Comparison of ENCODE assay signal across 1 cellular context in the genomic region with DNA sequence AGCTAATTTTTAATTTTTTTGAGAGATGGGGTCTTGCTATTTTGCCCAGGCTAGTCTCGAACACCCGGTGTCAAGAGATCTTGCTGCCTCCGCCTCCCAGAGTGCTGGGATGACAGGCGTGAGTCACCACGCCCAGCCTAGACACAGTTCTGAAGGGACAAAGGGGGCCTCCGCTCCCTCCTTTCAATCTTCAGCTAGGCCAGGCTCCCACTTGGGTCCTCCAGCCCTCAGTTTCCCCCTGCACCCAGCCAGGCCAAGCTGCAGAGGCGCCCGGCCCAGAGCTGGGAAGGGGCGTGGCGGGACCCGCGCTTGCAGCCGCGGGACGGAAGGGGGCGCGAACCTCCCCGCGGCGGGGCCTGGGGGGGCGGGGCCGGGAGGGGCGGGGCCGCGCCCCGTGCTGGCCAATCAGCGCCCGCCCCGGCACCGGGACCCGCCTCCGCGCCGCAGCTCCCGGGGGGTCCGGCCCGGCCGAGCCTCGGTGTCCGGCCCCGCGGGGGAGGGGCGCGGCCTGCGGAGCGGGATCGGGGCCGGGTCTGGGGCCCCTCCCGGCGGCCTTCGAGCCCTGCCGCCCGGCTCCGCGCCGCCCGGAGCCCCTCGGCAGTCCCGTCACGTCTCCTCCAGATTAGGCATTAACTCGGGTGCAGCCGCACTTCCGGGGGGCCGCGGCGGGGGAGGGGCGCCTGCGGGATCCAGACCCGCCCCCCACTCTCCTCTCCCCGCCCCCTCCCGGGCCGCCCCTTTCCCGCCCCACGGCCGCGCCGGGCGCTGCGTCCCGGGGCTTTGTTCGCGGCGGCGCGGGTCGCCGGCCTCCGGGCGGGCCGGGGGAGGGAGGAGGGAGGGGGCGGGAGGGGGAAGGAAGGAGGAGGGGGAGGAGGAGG.
TF ChIP-seq lines count a peak whose summit lies in the region.

No MANE protein-coding gene starts in this region.

TF ChIP-seq in K562, 482 proteins besides CTCF, POLR2A, EP300 and RAD21 (continued from another document and continues in another):
- TF ChIP-seq, protein P1, sequence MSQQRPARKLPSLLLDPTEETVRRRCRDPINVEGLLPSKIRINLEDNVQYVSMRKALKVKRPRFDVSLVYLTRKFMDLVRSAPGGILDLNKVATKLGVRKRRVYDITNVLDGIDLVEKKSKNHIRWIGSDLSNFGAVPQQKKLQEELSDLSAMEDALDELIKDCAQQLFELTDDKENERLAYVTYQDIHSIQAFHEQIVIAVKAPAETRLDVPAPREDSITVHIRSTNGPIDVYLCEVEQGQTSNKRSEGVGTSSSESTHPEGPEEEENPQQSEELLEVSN (IDR thresholded peaks at IDR 0.05; ENCODE audit: borderline replicate concordance in 1 of 2, extremely low read depth in 1 of 2, insufficient read depth in 1 of 2, insufficient read length in 1 of 2, low read depth in 1 of 2, low read length in 1 of 2, poor library complexity in 1 of 2, severe bottlenecking in 1 of 2): peak in 1 of 2 experiments; percentile 60
- TF ChIP-seq CCNT2 (IDR thresholded peaks at IDR 0.05; ENCODE audit: borderline replicate concordance, extremely low read depth, insufficient read length, low read depth, low read length) (peak; percentile 63), ELF1 (tag; IDR thresholded peaks at IDR 0.05) (peak; percentile 91), PHB (CRISPR knock-in tag; IDR thresholded peaks at IDR 0.05) (no peak), OTX1 (CRISPR knock-in tag; IDR thresholded peaks at IDR 0.05) (0 out of 2 replicates have a peak, but pooled peaks have one; percentile 5), ZNF165 (CRISPR knock-in tag; IDR thresholded peaks at IDR 0.05; ENCODE audit: borderline replicate concordance) (0 out of 2 replicates have a peak, but pooled peaks have one; percentile 33), NCOA6 (IDR thresholded peaks at IDR 0.05) (no peak), BCL6 (CRISPR knock-in tag; IDR thresholded peaks at IDR 0.05) (no peak), ZNF444 (CRISPR knock-in tag; IDR thresholded peaks at IDR 0.05) (no peak), PPARD (CRISPR knock-in tag; IDR thresholded peaks at IDR 0.05) (no peak), HCFC1 (IDR thresholded peaks at IDR 0.05; ENCODE audit: low read depth, low read length) (no peak), CBFA2T3 (IDR thresholded peaks at IDR 0.05) (no peak), MCM3 (IDR thresholded peaks at IDR 0.05) (no peak), CAMTA2 (CRISPR knock-in tag; conservative IDR thresholded peaks at IDR 0.05) (no peak), ARID1B (IDR thresholded peaks at IDR 0.05) (no peak), ZNF75A (CRISPR knock-in tag; IDR thresholded peaks at IDR 0.05) (no peak), ZC3H4 (CRISPR knock-in tag; IDR thresholded peaks at IDR 0.05; ENCODE audit: borderline replicate concordance) (no peak), HDAC2 (IDR thresholded peaks at IDR 0.05) (peak; percentile 66; the same call in 1 of the 2 replicates), CBX3 (IDR thresholded peaks at IDR 0.05; ENCODE audit: borderline replicate concordance in 1 of 2, low read length in 2 of 2) (peak in 1 of 2 experiments; percentile 64; a peak in 1 of 3 replicates), NCOA2 (IDR thresholded peaks at IDR 0.05; ENCODE audit: partially characterized antibody in 2 of 2) (no peak), SMARCE1 (IDR thresholded peaks at IDR 0.05) (no peak), SMAD4 (CRISPR knock-in tag; conservative IDR thresholded peaks at IDR 0.05) (peak; percentile 28; the same call in 1 of the 2 replicates), ZNF830 (CRISPR knock-in tag; IDR thresholded peaks at IDR 0.05) (no peak), POLR2G (IDR thresholded peaks at IDR 0.05; ENCODE audit: low read depth, low read length) (peak; percentile 78), TAF15 (IDR thresholded peaks at IDR 0.05; ENCODE audit: low read depth, low read length) (no peak), PTRF (tag; IDR thresholded peaks at IDR 0.05) (no peak), SIN3A (IDR thresholded peaks at IDR 0.05; ENCODE audit: borderline replicate concordance in 2 of 2, control insufficient read depth in 1 of 2, low read depth in 2 of 2, low read length in 2 of 2) (0 out of 4 replicates have a peak, but pooled peaks of 1 of the 2 experiments have one; percentile 57), ZNF121 (CRISPR knock-in tag; conservative IDR thresholded peaks at IDR 0.05) (peak; percentile 98), POLR2AphosphoS2 (IDR thresholded peaks at IDR 0.05; ENCODE audit: low read length) (no peak), BCOR (IDR thresholded peaks at IDR 0.05) (peak; percentile 99), IFI16 (CRISPR knock-in tag; IDR thresholded peaks at IDR 0.05) (no peak), RNF2 (IDR thresholded peaks at IDR 0.05) (no peak), POLR3A (IDR thresholded peaks at IDR 0.05; ENCODE audit: borderline replicate concordance, extremely low read depth, insufficient read depth, insufficient read length) (no peak), BRD4 (IDR thresholded peaks at IDR 0.05) (no peak), CBX8 (IDR thresholded peaks at IDR 0.05; ENCODE audit: borderline replicate concordance, extremely low read depth, low read depth, low read length, poor library complexity, severe bottlenecking) (no peak), ZBTB17 (CRISPR knock-in tag; IDR thresholded peaks at IDR 0.05) (no peak), ZNF79 (CRISPR knock-in tag; IDR thresholded peaks at IDR 0.05; ENCODE audit: low read depth) (no peak), KLF1 (tag; IDR thresholded peaks at IDR 0.05) (no peak), GATAD2B (IDR thresholded peaks at IDR 0.05; ENCODE audit: borderline replicate concordance) (peak; percentile 81), PHF8 (IDR thresholded peaks at IDR 0.05; ENCODE audit: borderline replicate concordance, low read length) (peak; percentile 65; the same call in 1 of the 2 replicates), TAF9B (IDR thresholded peaks at IDR 0.05; ENCODE audit: partially characterized antibody) (no peak), PCBP1 (IDR thresholded peaks at IDR 0.05; ENCODE audit: low read depth, low read length, poor library complexity, severe bottlenecking) (no peak), SETDB1 (IDR thresholded peaks at IDR 0.05; ENCODE audit: low read length) (no peak), TFAM (CRISPR knock-in tag; conservative IDR thresholded peaks at IDR 0.05) (no peak), ERF (CRISPR knock-in tag; IDR thresholded peaks at IDR 0.05) (no peak), HDAC6 (IDR thresholded peaks at IDR 0.05; ENCODE audit: low read depth, low read length) (no peak), ZBTB1 (CRISPR knock-in tag; IDR thresholded peaks at IDR 0.05; ENCODE audit: borderline replicate concordance, low read depth) (no peak), SIRT6 (IDR thresholded peaks at IDR 0.05; ENCODE audit: low read depth, low read length) (no peak)
- TF ChIP-seq, protein P2, sequence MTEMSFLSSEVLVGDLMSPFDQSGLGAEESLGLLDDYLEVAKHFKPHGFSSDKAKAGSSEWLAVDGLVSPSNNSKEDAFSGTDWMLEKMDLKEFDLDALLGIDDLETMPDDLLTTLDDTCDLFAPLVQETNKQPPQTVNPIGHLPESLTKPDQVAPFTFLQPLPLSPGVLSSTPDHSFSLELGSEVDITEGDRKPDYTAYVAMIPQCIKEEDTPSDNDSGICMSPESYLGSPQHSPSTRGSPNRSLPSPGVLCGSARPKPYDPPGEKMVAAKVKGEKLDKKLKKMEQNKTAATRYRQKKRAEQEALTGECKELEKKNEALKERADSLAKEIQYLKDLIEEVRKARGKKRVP (CRISPR knock-in tag; IDR thresholded peaks at IDR 0.05): no peak
- TF ChIP-seq, protein P3, sequence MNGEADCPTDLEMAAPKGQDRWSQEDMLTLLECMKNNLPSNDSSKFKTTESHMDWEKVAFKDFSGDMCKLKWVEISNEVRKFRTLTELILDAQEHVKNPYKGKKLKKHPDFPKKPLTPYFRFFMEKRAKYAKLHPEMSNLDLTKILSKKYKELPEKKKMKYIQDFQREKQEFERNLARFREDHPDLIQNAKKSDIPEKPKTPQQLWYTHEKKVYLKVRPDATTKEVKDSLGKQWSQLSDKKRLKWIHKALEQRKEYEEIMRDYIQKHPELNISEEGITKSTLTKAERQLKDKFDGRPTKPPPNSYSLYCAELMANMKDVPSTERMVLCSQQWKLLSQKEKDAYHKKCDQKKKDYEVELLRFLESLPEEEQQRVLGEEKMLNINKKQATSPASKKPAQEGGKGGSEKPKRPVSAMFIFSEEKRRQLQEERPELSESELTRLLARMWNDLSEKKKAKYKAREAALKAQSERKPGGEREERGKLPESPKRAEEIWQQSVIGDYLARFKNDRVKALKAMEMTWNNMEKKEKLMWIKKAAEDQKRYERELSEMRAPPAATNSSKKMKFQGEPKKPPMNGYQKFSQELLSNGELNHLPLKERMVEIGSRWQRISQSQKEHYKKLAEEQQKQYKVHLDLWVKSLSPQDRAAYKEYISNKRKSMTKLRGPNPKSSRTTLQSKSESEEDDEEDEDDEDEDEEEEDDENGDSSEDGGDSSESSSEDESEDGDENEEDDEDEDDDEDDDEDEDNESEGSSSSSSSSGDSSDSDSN (IDR thresholded peaks at IDR 0.05; ENCODE audit: borderline replicate concordance in 1 of 2, low read depth in 2 of 2, low read length in 2 of 2): 0 out of 4 replicates have a peak, but pooled peaks of 1 of the 2 experiments have one; percentile 11
- TF ChIP-seq, protein P4, sequence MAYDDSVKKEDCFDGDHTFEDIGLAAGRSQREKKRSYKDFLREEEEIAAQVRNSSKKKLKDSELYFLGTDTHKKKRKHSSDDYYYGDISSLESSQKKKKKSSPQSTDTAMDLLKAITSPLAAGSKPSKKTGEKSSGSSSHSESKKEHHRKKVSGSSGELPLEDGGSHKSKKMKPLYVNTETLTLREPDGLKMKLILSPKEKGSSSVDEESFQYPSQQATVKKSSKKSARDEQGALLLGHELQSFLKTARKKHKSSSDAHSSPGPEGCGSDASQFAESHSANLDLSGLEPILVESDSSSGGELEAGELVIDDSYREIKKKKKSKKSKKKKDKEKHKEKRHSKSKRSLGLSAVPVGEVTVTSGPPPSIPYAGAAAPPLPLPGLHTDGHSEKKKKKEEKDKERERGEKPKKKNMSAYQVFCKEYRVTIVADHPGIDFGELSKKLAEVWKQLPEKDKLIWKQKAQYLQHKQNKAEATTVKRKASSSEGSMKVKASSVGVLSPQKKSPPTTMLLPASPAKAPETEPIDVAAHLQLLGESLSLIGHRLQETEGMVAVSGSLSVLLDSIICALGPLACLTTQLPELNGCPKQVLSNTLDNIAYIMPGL (CRISPR knock-in tag; IDR thresholded peaks at IDR 0.05): no peak
- TF ChIP-seq, protein P5, sequence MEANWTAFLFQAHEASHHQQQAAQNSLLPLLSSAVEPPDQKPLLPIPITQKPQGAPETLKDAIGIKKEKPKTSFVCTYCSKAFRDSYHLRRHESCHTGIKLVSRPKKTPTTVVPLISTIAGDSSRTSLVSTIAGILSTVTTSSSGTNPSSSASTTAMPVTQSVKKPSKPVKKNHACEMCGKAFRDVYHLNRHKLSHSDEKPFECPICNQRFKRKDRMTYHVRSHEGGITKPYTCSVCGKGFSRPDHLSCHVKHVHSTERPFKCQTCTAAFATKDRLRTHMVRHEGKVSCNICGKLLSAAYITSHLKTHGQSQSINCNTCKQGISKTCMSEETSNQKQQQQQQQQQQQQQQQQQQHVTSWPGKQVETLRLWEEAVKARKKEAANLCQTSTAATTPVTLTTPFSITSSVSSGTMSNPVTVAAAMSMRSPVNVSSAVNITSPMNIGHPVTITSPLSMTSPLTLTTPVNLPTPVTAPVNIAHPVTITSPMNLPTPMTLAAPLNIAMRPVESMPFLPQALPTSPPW (CRISPR knock-in tag; IDR thresholded peaks at IDR 0.05): peak; percentile 95
- TF ChIP-seq, protein P6, sequence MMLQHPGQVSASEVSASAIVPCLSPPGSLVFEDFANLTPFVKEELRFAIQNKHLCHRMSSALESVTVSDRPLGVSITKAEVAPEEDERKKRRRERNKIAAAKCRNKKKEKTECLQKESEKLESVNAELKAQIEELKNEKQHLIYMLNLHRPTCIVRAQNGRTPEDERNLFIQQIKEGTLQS (IDR thresholded peaks at IDR 0.05): peak; percentile 49; the same call in 1 of the 2 replicates
- TF ChIP-seq, protein P6 (CRISPR knock-in tag; conservative IDR thresholded peaks at IDR 0.05): no peak
- TF ChIP-seq, protein P7, sequence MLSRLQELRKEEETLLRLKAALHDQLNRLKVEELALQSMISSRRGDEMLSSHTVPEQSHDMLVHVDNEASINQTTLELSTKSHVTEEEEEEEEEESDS (CRISPR knock-in tag; IDR thresholded peaks at IDR 0.05): no peak
- TF ChIP-seq, protein P8, sequence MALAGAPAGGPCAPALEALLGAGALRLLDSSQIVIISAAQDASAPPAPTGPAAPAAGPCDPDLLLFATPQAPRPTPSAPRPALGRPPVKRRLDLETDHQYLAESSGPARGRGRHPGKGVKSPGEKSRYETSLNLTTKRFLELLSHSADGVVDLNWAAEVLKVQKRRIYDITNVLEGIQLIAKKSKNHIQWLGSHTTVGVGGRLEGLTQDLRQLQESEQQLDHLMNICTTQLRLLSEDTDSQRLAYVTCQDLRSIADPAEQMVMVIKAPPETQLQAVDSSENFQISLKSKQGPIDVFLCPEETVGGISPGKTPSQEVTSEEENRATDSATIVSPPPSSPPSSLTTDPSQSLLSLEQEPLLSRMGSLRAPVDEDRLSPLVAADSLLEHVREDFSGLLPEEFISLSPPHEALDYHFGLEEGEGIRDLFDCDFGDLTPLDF (CRISPR knock-in tag; IDR thresholded peaks at IDR 0.05): no peak
- TF ChIP-seq, protein P9, sequence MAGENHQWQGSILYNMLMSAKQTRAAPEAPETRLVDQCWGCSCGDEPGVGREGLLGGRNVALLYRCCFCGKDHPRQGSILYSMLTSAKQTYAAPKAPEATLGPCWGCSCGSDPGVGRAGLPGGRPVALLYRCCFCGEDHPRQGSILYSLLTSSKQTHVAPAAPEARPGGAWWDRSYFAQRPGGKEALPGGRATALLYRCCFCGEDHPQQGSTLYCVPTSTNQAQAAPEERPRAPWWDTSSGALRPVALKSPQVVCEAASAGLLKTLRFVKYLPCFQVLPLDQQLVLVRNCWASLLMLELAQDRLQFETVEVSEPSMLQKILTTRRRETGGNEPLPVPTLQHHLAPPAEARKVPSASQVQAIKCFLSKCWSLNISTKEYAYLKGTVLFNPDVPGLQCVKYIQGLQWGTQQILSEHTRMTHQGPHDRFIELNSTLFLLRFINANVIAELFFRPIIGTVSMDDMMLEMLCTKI (IDR thresholded peaks at IDR 0.05; ENCODE audit: partially characterized antibody): no peak
- TF ChIP-seq, protein P10, sequence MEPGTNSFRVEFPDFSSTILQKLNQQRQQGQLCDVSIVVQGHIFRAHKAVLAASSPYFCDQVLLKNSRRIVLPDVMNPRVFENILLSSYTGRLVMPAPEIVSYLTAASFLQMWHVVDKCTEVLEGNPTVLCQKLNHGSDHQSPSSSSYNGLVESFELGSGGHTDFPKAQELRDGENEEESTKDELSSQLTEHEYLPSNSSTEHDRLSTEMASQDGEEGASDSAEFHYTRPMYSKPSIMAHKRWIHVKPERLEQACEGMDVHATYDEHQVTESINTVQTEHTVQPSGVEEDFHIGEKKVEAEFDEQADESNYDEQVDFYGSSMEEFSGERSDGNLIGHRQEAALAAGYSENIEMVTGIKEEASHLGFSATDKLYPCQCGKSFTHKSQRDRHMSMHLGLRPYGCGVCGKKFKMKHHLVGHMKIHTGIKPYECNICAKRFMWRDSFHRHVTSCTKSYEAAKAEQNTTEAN (CRISPR knock-in tag; IDR thresholded peaks at IDR 0.05): no peak
- TF ChIP-seq, protein P11, sequence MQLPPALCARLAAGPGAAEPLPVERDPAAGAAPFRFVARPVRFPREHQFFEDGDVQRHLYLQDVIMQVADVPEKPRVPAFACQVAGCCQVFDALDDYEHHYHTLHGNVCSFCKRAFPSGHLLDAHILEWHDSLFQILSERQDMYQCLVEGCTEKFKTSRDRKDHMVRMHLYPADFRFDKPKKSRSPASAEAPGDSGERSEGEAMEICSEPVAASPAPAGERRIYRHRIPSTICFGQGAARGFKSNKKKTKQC (CRISPR knock-in tag; IDR thresholded peaks at IDR 0.05): no peak
